10 cellular contexts compared by ENCODE assay signal in genomic region chr3:171028025-171028778, GRCh38. TPM values are rescaled to one million over a fixed set of nuclear protein-coding genes. Genes with fewer than 3 reads are reported as not detected.
A peak's percentile ranks its signal among the peaks of the same experiment; 100 is the strongest.
DNase-seq lines count a peak whose midpoint lies in the region; ATAC-seq and TF ChIP-seq lines count a peak whose summit lies in the region.
"Had no signal": no experiment of that assay in that cellular context is flagged by ENCODE, and none has a peak within 500 bp of the region (broad histone marks: within the 10 kb centered on the region; RNA-seq: fewer than 3 reads in every experiment).

No MANE protein-coding gene starts in this region.

- no peak overlapping the region for H3K4me3 Mint-ChIP-seq in activated naive CD8-positive, alpha-beta T cell treated with anti-CD3 and anti-CD28 coated beads for 36 hours
- H3K4me3 Mint-ChIP-seq: activated B cell treated with CpG ODN at 0.5 μM for 24 hours had no signal

- ATAC-seq in HG02885 (IDR thresholded peaks at IDR 0.05; ENCODE audit: poor library complexity, unreplicated experiment): no peak

- H3K9me3 ChIP-seq in right atrium auricular region: no peaks in the 10 kb centered on the region

- H3K27ac ChIP-seq in right atrium auricular region: no peak overlapping the region
- H3K27ac ChIP-seq: BLaER1 had no signal

- peak overlapping the region; percentile 15 to 47 for H3K4me3 ChIP-seq in right atrium auricular region
- H3K4me3 ChIP-seq: BLaER1 had no signal

- TF ChIP-seq CTCF in right atrium auricular region (IDR thresholded peaks at IDR 0.05): no peak

- DNase-seq in NCI-H345 (lab: John Stamatoyannopoulos, UW): peak; percentile 1
- DNase-seq in NCI-H345 treated with DMSO at 0.1 percent for 48 hours (lab: John Stamatoyannopoulos, UW; ENCODE audit: unreplicated experiment): no peak
- DNase-seq in NCI-H226: peak; percentile 86
- DNase-seq in activated naive CD8-positive, alpha-beta T cell treated with anti-CD3 and anti-CD28 coated beads for 36 hours: peak; percentile 82
- no peak for DNase-seq in right atrium auricular region (ENCODE audit: low spot score)
- DNase-seq in renal cortical epithelial cell (ENCODE audit: low read depth): peak; percentile 90
- DNase-seq in DMS114 treated with DMSO at 0.1 percent for 48 hours (lab: John Stamatoyannopoulos, UW; ENCODE audit: unreplicated experiment): no peak
- DNase-seq: activated B cell treated with CpG ODN at 0.5 μM for 24 hours had no signal

- no peaks in the 10 kb centered on the region for H3K36me3 Mint-ChIP-seq in activated naive CD8-positive, alpha-beta T cell treated with anti-CD3 and anti-CD28 coated beads for 36 hours

- peaks cover 0 to 21% of the 10 kb centered on the region in 2 donors for H3K4me1 ChIP-seq in right atrium auricular region
- H3K4me1 ChIP-seq: BLaER1 had no signal

- peaks cover 21% of the 10 kb centered on the region for H3K27me3 Mint-ChIP-seq in activated naive CD8-positive, alpha-beta T cell treated with anti-CD3 and anti-CD28 coated beads for 36 hours

- no peaks in the 10 kb centered on the region for H3K27me3 ChIP-seq in right atrium auricular region

- no peaks in the 10 kb centered on the region for H3K9me3 Mint-ChIP-seq in activated naive CD8-positive, alpha-beta T cell treated with anti-CD3 and anti-CD28 coated beads for 36 hours
- H3K9me3 Mint-ChIP-seq: activated B cell treated with CpG ODN at 0.5 μM for 24 hours had no signal

- peaks cover 9% of the 10 kb centered on the region for H3K4me1 Mint-ChIP-seq in activated naive CD8-positive, alpha-beta T cell treated with anti-CD3 and anti-CD28 coated beads for 36 hours
- H3K4me1 Mint-ChIP-seq: activated B cell treated with CpG ODN at 0.5 μM for 24 hours had no signal

- H3K27ac Mint-ChIP-seq in activated naive CD8-positive, alpha-beta T cell treated with anti-CD3 and anti-CD28 coated beads for 36 hours: peak overlapping the region; percentile 66
- H3K27ac Mint-ChIP-seq: activated B cell treated with CpG ODN at 0.5 μM for 24 hours had no signal

- no peaks in the 10 kb centered on the region for H3K36me3 ChIP-seq in right atrium auricular region
- H3K36me3 ChIP-seq: BLaER1 had no signal

RNA-seq across cellular contexts. Expression of gene SLC2A2, which starts 1.7 kb away (rescaled TPM):
- not detected for total RNA-seq in activated naive CD8-positive, alpha-beta T cell treated with anti-CD3 and anti-CD28 coated beads for 36 hours
- total RNA-seq in right atrium auricular region: not detected
- total RNA-seq in renal cortical epithelial cell: 0.35 and 13.0 TPM in 2 replicates
- total RNA-seq: activated B cell treated with CpG ODN at 0.5 μM for 24 hours had no signal

Comparison
In these comparisons a context has a peak if more than half of its experiments do, and no peak if none do; other contexts are left out.
1. DNase-seq: peak in NCI-H345 (single experiment), NCI-H226 (single experiment), activated naive CD8-positive, alpha-beta T cell treated with anti-CD3 and anti-CD28 coated beads for 36 hours (single experiment) and renal cortical epithelial cell (single experiment); none in NCI-H345 treated with DMSO at 0.1 percent for 48 hours (single experiment), right atrium auricular region (single experiment) and DMS114 treated with DMSO at 0.1 percent for 48 hours (single experiment).